In genomic region chr13:44141725-44142539, GRCh38 we compare ENCODE assay signal across 8 cellular contexts.
DNase-seq lines count a peak whose midpoint lies in the region; ATAC-seq lines count a peak whose summit lies in the region.

No MANE protein-coding gene starts in this region.

- H3K4me3 ChIP-seq in muscle layer of colon (ENCODE audit: low read depth in 1 of 2, low read length in 2 of 2), result peak overlapping the region; percentile 22 to 77

- no peaks in the 10 kb centered on the region for H3K27me3 ChIP-seq in muscle layer of colon (ENCODE audit: control insufficient read depth in 1 of 2, insufficient read depth in 2 of 2, low read length in 2 of 2)

- H3K4me3 Mint-ChIP-seq in activated T-cell treated with anti-CD3 and anti-CD28 coated beads, Interleukin-2, amount 50 U/mL, for 4 hours, result peak overlapping the region; percentile 85

- peak overlapping the region; percentile 89 for H3K9ac ChIP-seq in muscle layer of colon (ENCODE audit: low read length)

- no peaks in the 10 kb centered on the region for H3K36me3 ChIP-seq in muscle layer of colon (ENCODE audit: insufficient read depth, low read length)

- H3K36me3 Mint-ChIP-seq in activated T-cell treated with anti-CD3 and anti-CD28 coated beads, Interleukin-2, amount 50 U/mL, for 4 hours (ENCODE audit: insufficient read depth), result no peaks in the 10 kb centered on the region

- peaks cover 15% of the 10 kb centered on the region for H3K4me1 Mint-ChIP-seq in activated T-cell treated with anti-CD3 and anti-CD28 coated beads, Interleukin-2, amount 50 U/mL, for 4 hours (ENCODE audit: low read depth)

- DNase-seq in DMS114 treated with DMSO at 0.1 percent for 48 hours (lab: John Stamatoyannopoulos, UW; ENCODE audit: unreplicated experiment) (peak; percentile 70), HuH-7.5 (ENCODE audit: low spot score) (peak; percentile 80), OCI-M1 (lab: John Stamatoyannopoulos, UW) (peak; percentile 98)
- peak; percentile 91 for DNase-seq in activated T-cell treated with anti-CD3 and anti-CD28 coated beads, Interleukin-2, amount 50 U/mL, for 4 hours
- DNase-seq in stimulated activated CD8-positive, alpha-beta memory T cell treated with anti-CD3 and anti-CD28 coated beads, Interleukin-7, amount 100 ng/mL, for 24 hours (ENCODE audit: low read depth), result peak; percentile 90

- ATAC-seq in GM21528 (IDR thresholded peaks at IDR 0.05; ENCODE audit: low FRiP score, unreplicated experiment) (peak; percentile 100), esophagus mucosa (peak; percentile 100)
- peak; percentile 100 for ATAC-seq in activated T-cell treated with anti-CD3 and anti-CD28 coated beads, Interleukin-2, amount 50 U/mL, for 4 hours

- no peaks in the 10 kb centered on the region for H3K9me3 Mint-ChIP-seq in activated T-cell treated with anti-CD3 and anti-CD28 coated beads, Interleukin-2, amount 50 U/mL, for 4 hours

- H3K27ac ChIP-seq in muscle layer of colon (ENCODE audit: low read depth, low read length), result peak overlapping the region; percentile 77

- peaks cover 5% of the 10 kb centered on the region for H3K4me1 ChIP-seq in muscle layer of colon (ENCODE audit: insufficient read depth, low read length)

- H3K27me3 Mint-ChIP-seq in activated T-cell treated with anti-CD3 and anti-CD28 coated beads, Interleukin-2, amount 50 U/mL, for 4 hours (ENCODE audit: low read depth), result no peaks in the 10 kb centered on the region

- no peaks in the 10 kb centered on the region for H3K9me3 ChIP-seq in muscle layer of colon (ENCODE audit: low read length)

Comparison
In these comparisons a context has a peak if more than half of its experiments do, and no peak if none do; other contexts are left out.
1. Peak in every context shown above with its lines: DNase-seq, ATAC-seq, H3K4me3 ChIP-seq and H3K27ac ChIP-seq.